13 cellular contexts compared by ENCODE assay signal in genomic region chrX:9785252-9785943, GRCh38. TPM values are rescaled to one million over a fixed set of nuclear protein-coding genes. Genes with fewer than 3 reads are reported as not detected.
DNase-seq lines count a peak whose midpoint lies in the region; ATAC-seq and TF ChIP-seq lines count a peak whose summit lies in the region.
"Had no signal": no experiment of that assay in that cellular context is flagged by ENCODE, and none has a peak within 500 bp of the region (broad histone marks: within the 10 kb centered on the region; RNA-seq: fewer than 3 reads in every experiment).

No MANE protein-coding gene starts in this region.

- intact Hi-C loops in cardiac septum (cut with DNase I) (no loop called here), Right ventricle myocardium superior (cut with DNase I) (no loop called here), esophagus muscularis mucosa (cut with DNase I) (no loop called here)

- no peak for TF ChIP-seq EP300 in esophagus muscularis mucosa (IDR thresholded peaks at IDR 0.05)

- H3K27ac ChIP-seq in esophagus muscularis mucosa (replicated peaks in 1 of 4) (no peak overlapping the region), urinary bladder (ENCODE audit: low read depth) (no peak overlapping the region)
- H3K27ac ChIP-seq: BLaER1, neutrophil had no signal

- ATAC-seq in Right ventricle myocardium superior (ENCODE audit: poor library complexity), result no peak
- ATAC-seq in naive B cell (ENCODE audit: low read depth in 2 of 2), result no peak
- ATAC-seq in HG03135 (IDR thresholded peaks at IDR 0.05; ENCODE audit: unreplicated experiment), result no peak

- peaks cover 0 to 20% (median 11%) of the 10 kb centered on the region in 4 donors for H3K4me1 ChIP-seq in esophagus muscularis mucosa
- H3K4me1 ChIP-seq in urinary bladder (ENCODE audit: insufficient read depth), result no peaks in the 10 kb centered on the region
- H3K4me1 ChIP-seq: BLaER1 had no signal

- peak; percentile 51 for DNase-seq in cardiac septum (ENCODE audit: low spot score)
- no peak for DNase-seq in Right ventricle myocardium superior
- DNase-seq in esophagus muscularis mucosa (ENCODE audit: extremely low spot score), result no peak
- no peak for DNase-seq in naive B cell
- DNase-seq in amygdala (lab: John Stamatoyannopoulos, UW), result no peak
- DNase-seq in NCI-H82 treated with DMSO at 0.1 percent for 48 hours (lab: John Stamatoyannopoulos, UW; ENCODE audit: unreplicated experiment), result no peak
- DNase-seq: activated gamma-delta T cell treated with Interleukin-2 at 50 U/mL for 16 hours, NCI-H2227 treated with DMSO at 0.1 percent for 48 hours had no signal

- 45% methylated on average over 7 of the region's 58 CpGs for WGBS in esophagus muscularis mucosa
- WGBS in urinary bladder, result 12% methylated on average over 54 of the region's 58 CpGs

- peaks cover 0 to 16% (median 8%) of the 10 kb centered on the region in 7 donors for H3K9me3 Mint-ChIP-seq in naive B cell

- peaks cover 0 to 4% (median 0%) of the 10 kb centered on the region in 3 donors for H3K4me1 Mint-ChIP-seq in naive B cell

- peaks cover 20 to 32% (median 25%) of the 10 kb centered on the region in 3 donors for H3K27me3 Mint-ChIP-seq in naive B cell

- H3K9me3 ChIP-seq in esophagus muscularis mucosa, result no peaks in the 10 kb centered on the region
- H3K9me3 ChIP-seq: neutrophil had no signal

- TF ChIP-seq CTCF in esophagus muscularis mucosa (IDR thresholded peaks at IDR 0.05), result no peak

- H3K27ac Mint-ChIP-seq in naive B cell, result no peak overlapping the region

- peaks cover 0 to 17% (median 6%) of the 10 kb centered on the region in 4 donors for H3K27me3 ChIP-seq in esophagus muscularis mucosa
- H3K27me3 ChIP-seq: BLaER1 had no signal

- H3K4me3 ChIP-seq in esophagus muscularis mucosa (peak overlapping the region; percentile 51 to 60 (median 52)), urinary bladder (ENCODE audit: low read depth, low read length) (peak overlapping the region; percentile 68)
- H3K4me3 ChIP-seq: BLaER1 had no signal

- no peak for TF ChIP-seq POLR2A in esophagus muscularis mucosa (IDR thresholded peaks at IDR 0.05; ENCODE audit: low read depth)

- H3K4me3 Mint-ChIP-seq in naive B cell, result peak overlapping the region in 5 of 8 donors; percentile 45 to 86 (median 55)

- H3K36me3 Mint-ChIP-seq in naive B cell, result no peaks in the 10 kb centered on the region

- no peaks in the 10 kb centered on the region for H3K36me3 ChIP-seq in esophagus muscularis mucosa
- H3K36me3 ChIP-seq in urinary bladder (ENCODE audit: insufficient read depth), result no peaks in the 10 kb centered on the region
- H3K36me3 ChIP-seq: BLaER1, neutrophil had no signal

RNA-seq across cellular contexts. Expression of gene SHROOM2, which starts 0.8 kb away (rescaled TPM):
- total RNA-seq in cardiac septum (0.92 TPM), Right ventricle myocardium superior (0.70 TPM), esophagus muscularis mucosa (1 to 10 TPM in 3 of 4 donors, under 1 TPM in 1; 0.42 to 2.7 (median 1.4) TPM), urinary bladder (5.8 TPM)
- polyA plus RNA-seq in naive B cell (ENCODE audit: low read depth in 6 of 6) (not detected), urinary bladder (2.6 TPM)

RNA-seq across cellular contexts. Expression of gene GPR143, which starts 19.8 kb away (rescaled TPM):
- not detected for total RNA-seq in cardiac septum
- total RNA-seq in Right ventricle myocardium superior, result not detected
- total RNA-seq in esophagus muscularis mucosa, result under 1 TPM in 1 of 4 donors, not detected in 3; 0.29 TPM
- under 1 TPM in 3 of 6 donors, not detected in 3; 0.17 to 0.53 (median 0.23) TPM for polyA plus RNA-seq in naive B cell (ENCODE audit: low read depth in 6 of 6)
- 0.79 TPM for total RNA-seq in urinary bladder
- polyA plus RNA-seq in urinary bladder, result 0.94 TPM
- total RNA-seq: fibroblast of lung had no signal
